ENCODE assay signal across 9 cellular contexts in the genomic region with DNA sequence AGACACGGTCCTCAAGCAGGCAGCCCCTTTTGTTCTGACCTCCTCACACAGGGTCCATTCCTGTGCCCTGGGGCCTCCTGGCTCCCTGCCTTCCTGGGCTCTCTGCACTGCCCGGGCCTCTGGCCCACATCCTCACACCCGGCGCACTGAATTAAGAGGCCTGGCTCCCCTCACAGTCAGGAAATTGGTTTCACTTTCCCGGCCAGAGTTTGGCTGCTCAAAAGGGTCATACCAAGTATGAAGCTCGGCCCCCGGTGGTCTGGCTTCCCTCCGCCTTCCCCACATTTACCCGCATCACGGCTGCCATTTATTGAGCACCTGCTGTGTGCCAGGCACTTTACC.
DNase-seq lines count a peak whose midpoint lies in the region; ATAC-seq and TF ChIP-seq lines count a peak whose summit lies in the region.
"Had no signal": no experiment of that assay in that cellular context is flagged by ENCODE, and none has a peak within 500 bp of the region (broad histone marks: within the 10 kb centered on the region; RNA-seq: fewer than 3 reads in every experiment).

No MANE protein-coding gene starts in this region.

- no peak overlapping the region for H3K4me3 ChIP-seq in adrenal gland
- H3K4me3 ChIP-seq in right cardiac atrium (ENCODE audit: low read length) = no peak overlapping the region

- H3K4me3 Mint-ChIP-seq in CD14-positive monocyte = no peak overlapping the region
- H3K4me3 Mint-ChIP-seq: activated T-cell treated with anti-CD3 and anti-CD28 coated beads, Interleukin-2, amount 50 U/mL, for 24 hours had no signal

- H3K4me1 Mint-ChIP-seq in CD14-positive monocyte = peaks cover 21% of the 10 kb centered on the region

- peaks cover 0 to 3% of the 10 kb centered on the region in 2 donors for H3K36me3 Mint-ChIP-seq in CD14-positive monocyte

- WGBS in adrenal gland, 4 donors = 51 to 68% (median 61%) methylated on average over 9 to 10 of the region's 10 CpGs
- 18% methylated on average over 10 of the region's 10 CpGs for WGBS in right cardiac atrium

- H3K9me3 ChIP-seq in adrenal gland (replicated peaks in 1 of 3) (no peaks in the 10 kb centered on the region), right cardiac atrium (ENCODE audit: control insufficient read depth, low read length) (no peaks in the 10 kb centered on the region)

- H3K27ac ChIP-seq in adrenal gland (peak overlapping the region in 4 of 5 donors; percentile 76 to 90 (median 86)), right cardiac atrium (ENCODE audit: low read length) (peak overlapping the region; percentile 97)

- intact Hi-C loops in CD14-positive monocyte (cut with micrococcal nuclease) (no loop called here), adrenal gland (cut with DNase I) (no loop called here), right cardiac atrium (cut with DNase I) (no loop called here)

- no peaks in the 10 kb centered on the region for H3K27me3 ChIP-seq in adrenal gland
- no peaks in the 10 kb centered on the region for H3K27me3 ChIP-seq in right cardiac atrium (ENCODE audit: control insufficient read depth, insufficient read depth)

- peaks cover 1 to 22% (median 19%) of the 10 kb centered on the region in 3 donors for H3K27me3 Mint-ChIP-seq in CD14-positive monocyte (ENCODE audit: low read depth in 3 of 3)
- H3K27me3 Mint-ChIP-seq: activated T-cell treated with anti-CD3 and anti-CD28 coated beads, Interleukin-2, amount 50 U/mL, for 24 hours had no signal

- peak overlapping the region in 4 of 7 donors; percentile 41 to 79 (median 58) for H3K27ac Mint-ChIP-seq in CD14-positive monocyte
- H3K27ac Mint-ChIP-seq: activated T-cell treated with anti-CD3 and anti-CD28 coated beads, Interleukin-2, amount 50 U/mL, for 24 hours had no signal

- peaks cover 0 to 3% (median 0%) of the 10 kb centered on the region in 7 donors for H3K9me3 Mint-ChIP-seq in CD14-positive monocyte
- H3K9me3 Mint-ChIP-seq: activated T-cell treated with anti-CD3 and anti-CD28 coated beads, Interleukin-2, amount 50 U/mL, for 24 hours had no signal

- H3K4me1 ChIP-seq in adrenal gland (replicated peaks in 1 of 2) (peaks cover 10 to 21% of the 10 kb centered on the region in 2 donors), right cardiac atrium (ENCODE audit: control insufficient read depth, insufficient read depth, low read length) (peaks cover 15% of the 10 kb centered on the region)

- DNase-seq in CD14-positive monocyte (ENCODE audit: low spot score) = no peak
- peak in 6 of 7 donors; percentile 29 to 63 (median 38) for DNase-seq in adrenal gland
- peak; percentile 64 to 91 (median 89) for DNase-seq in right cardiac atrium
- peak; percentile 64 for DNase-seq in pons (ENCODE audit: low spot score)
- DNase-seq in Kasumi-1 (lab: John Stamatoyannopoulos, UW) = no peak
- no peak for DNase-seq in activated T-cell treated with anti-CD3 and anti-CD28 coated beads, Interleukin-2, amount 50 U/mL, for 48 hours
- DNase-seq in NCI-H2081 (lab: John Stamatoyannopoulos, UW) = no peak
- DNase-seq: activated T-cell treated with anti-CD3 and anti-CD28 coated beads, Interleukin-2, amount 50 U/mL, for 24 hours had no signal

- peak; percentile 31 to 62 for ATAC-seq in right cardiac atrium
- ATAC-seq in GM21619 (IDR thresholded peaks at IDR 0.05; ENCODE audit: unreplicated experiment) = no peak

- TF ChIP-seq POLR2A in adrenal gland (IDR thresholded peaks at IDR 0.05) = no peak

- H3K36me3 ChIP-seq in adrenal gland (replicated peaks in 1 of 2) = no peaks in the 10 kb centered on the region

- TF ChIP-seq CTCF in CD14-positive monocyte (IDR thresholded peaks at IDR 0.05) = no peak
- TF ChIP-seq CTCF in adrenal gland (IDR thresholded peaks at IDR 0.05) = no peak

Comparison
In these comparisons a context has a peak if more than half of its experiments do, and no peak if none do; other contexts are left out.
1. DNase-seq: peak in adrenal gland (6 of 7), right cardiac atrium (3 of 3) and pons (single experiment); none in CD14-positive monocyte (single experiment), Kasumi-1 (0 of 2), activated T-cell treated with anti-CD3 and anti-CD28 coated beads, Interleukin-2, amount 50 U/mL, for 48 hours (0 of 2) and NCI-H2081 (0 of 2).